ENCODE assay signal across 29 cellular contexts in genomic region chr9:134759913-134760312, GRCh38.
"Had no signal": no experiment of that assay in that cellular context is flagged by ENCODE, and none has a peak within 500 bp of the region (broad histone marks: within the 10 kb centered on the region; RNA-seq: fewer than 3 reads in every experiment).

No MANE protein-coding gene starts in this region.

- DNase-seq: activated B cell treated with CpG ODN at 0.5 μM for 24 hours; activated CD4-positive, alpha-beta memory T cell treated with anti-CD3 and anti-CD28 coated beads for 36 hours; activated CD4-positive, alpha-beta T cell treated with anti-CD3 and anti-CD28 coated beads for 36 hours; activated CD4-positive, alpha-beta T cell treated with anti-CD3 and anti-CD28 coated beads, Interleukin-2, amount 10 ng/mL, durations not matched to agents 24 days and 14 days; activated CD4-positive, CD25-positive, alpha-beta regulatory T cell treated with anti-CD3 and anti-CD28 coated beads, Interleukin-2, amount 50 U/mL, for 72 hours; activated CD8-positive, alpha-beta memory T cell treated with anti-CD3 and anti-CD28 coated beads, Interleukin-2, amount 10 ng/mL, durations not matched to agents 7 days and 5 days; activated CD8-positive, alpha-beta memory T cell treated with anti-CD3 and anti-CD28 coated beads, Interleukin-2, amount 50 U/mL, for 4 hours; activated CD8-positive, alpha-beta T cell treated with anti-CD3 and anti-CD28 coated beads, Interleukin-2, amount 10 ng/mL, durations not matched to agents 7 days and 5 days; activated effector memory CD4-positive, alpha-beta T cell treated with anti-CD3 and anti-CD28 coated beads, Interleukin-2, amount 50 U/mL, for 16 hours; activated naive CD4-positive, alpha-beta T cell treated with anti-CD3 and anti-CD28 coated beads for 36 hours; activated naive CD8-positive, alpha-beta T cell treated with anti-CD3 and anti-CD28 coated beads for 36 hours; activated naive CD8-positive, alpha-beta T cell treated with anti-CD3 and anti-CD28 coated beads, Interleukin-2, amount 50 U/mL, for 24 hours; activated T-cell treated with anti-CD3 and anti-CD28 coated beads, Interleukin-2, amount 50 U/mL, for 1 hour; activated T-cell treated with anti-CD3 and anti-CD28 coated beads, Interleukin-2, amount 50 U/mL, for 48 hours; adrenal gland; aorta; body of pancreas; colonic mucosa; effector CD8-positive, alpha-beta T cell; esophagus squamous epithelium; foreskin melanocyte; heart right ventricle; T-helper 17 cell; T1000; WERI-Rb-1 had no signal

- H3K4me3 ChIP-seq: adrenal gland, body of pancreas, colonic mucosa, esophagus squamous epithelium, gastroesophageal sphincter, heart right ventricle had no signal

- FAIRE-seq: endometrium, endothelial cell of umbilical vein had no signal

- H3K4me1 ChIP-seq: adrenal gland, body of pancreas, colonic mucosa, heart right ventricle had no signal

- H3K27ac ChIP-seq: adrenal gland, body of pancreas, colonic mucosa, epithelial cell of prostate, esophagus squamous epithelium, gastroesophageal sphincter, heart right ventricle, WERI-Rb-1 had no signal

- H3K9me3 ChIP-seq: adrenal gland, body of pancreas, colonic mucosa, esophagus squamous epithelium, gastroesophageal sphincter, heart right ventricle had no signal

- H3K27me3 ChIP-seq: adrenal gland, body of pancreas, colonic mucosa, esophagus squamous epithelium, gastroesophageal sphincter, heart right ventricle had no signal

- H3K36me3 ChIP-seq: colonic mucosa had no signal

- ATAC-seq: activated CD4-positive, alpha-beta T cell treated with anti-CD3 and anti-CD28 coated beads for 36 hours; activated CD8-positive, alpha-beta memory T cell treated with anti-CD3 and anti-CD28 coated beads, Interleukin-2, amount 10 ng/mL, durations not matched to agents 7 days and 5 days; activated CD8-positive, alpha-beta T cell treated with anti-CD3 and anti-CD28 coated beads, Interleukin-2, amount 10 ng/mL, durations not matched to agents 7 days and 5 days; activated naive CD8-positive, alpha-beta T cell treated with anti-CD3 and anti-CD28 coated beads, Interleukin-2, amount 50 U/mL, for 24 hours; body of pancreas; gastroesophageal sphincter; heart right ventricle; T-helper 17 cell had no signal
